In genomic region chr18:47773931-47774330, GRCh38 we compare ENCODE assay signal across 27 cellular contexts.
"Had no signal": no experiment of that assay in that cellular context is flagged by ENCODE, and none has a peak within 500 bp of the region (broad histone marks: within the 10 kb centered on the region; RNA-seq: fewer than 3 reads in every experiment).

No MANE protein-coding gene starts in this region.

- H3K9me3 ChIP-seq: ovary, psoas muscle, right lobe of liver, sigmoid colon, suprapubic skin, testis, tibial artery, transverse colon, upper lobe of right lung, uterus had no signal

- H3K79me2 ChIP-seq: parathyroid adenoma had no signal

- DNase-seq: naive thymus-derived CD8-positive, alpha-beta T cell; nephron progenitor cell; occipital lobe; ovary; posterior cingulate gyrus; psoas muscle; right cardiac atrium; right lobe of liver; sigmoid colon; small intestine; stimulated activated CD4-positive, alpha-beta T cell treated with anti-CD3 and anti-CD28 coated beads, Interleukin-15, amount 100 ng/mL, for 24 hours; stimulated activated CD4-positive, alpha-beta T cell treated with anti-CD3 and anti-CD28 coated beads, Interleukin-4, amount 100 ng/mL, for 1 hour; stimulated activated CD4-positive, alpha-beta T cell treated with anti-CD3 and anti-CD28 coated beads, Interleukin-4, amount 100 ng/mL, for 4 hours; stimulated activated CD8-positive, alpha-beta memory T cell treated with anti-CD3 and anti-CD28 coated beads, Interleukin-4, amount 100 ng/mL, for 48 hours; stimulated activated naive CD4-positive, alpha-beta T cell; stimulated activated naive CD8-positive, alpha-beta T cell treated with anti-CD3 and anti-CD28 coated beads, Interleukin-15, amount 100 ng/mL, for 72 hours; stimulated activated naive CD8-positive, alpha-beta T cell treated with anti-CD3 and anti-CD28 coated beads, Interleukin-15, Interleukin-2, amounts not matched to agents 100 U/mL and 50 U/mL, for 24 hours; substantia nigra; testis; tibial artery; transverse colon; upper lobe of right lung; uterus had no signal

- H2AFZ ChIP-seq: parathyroid adenoma had no signal

- H3K4me3 ChIP-seq: ovary, psoas muscle, right lobe of liver, sigmoid colon, suprapubic skin, testis, tibial artery, transverse colon, upper lobe of right lung, uterus had no signal

- ATAC-seq: naive thymus-derived CD8-positive, alpha-beta T cell; natural killer cell treated with Interleukin-12 subunit alpha and Interleukin-12 subunit beta and Interleukin-15 and Interleukin-18, amount 100 ng/mL, for 72 hours; psoas muscle; right cardiac atrium; right lobe of liver; stimulated activated memory B cell treated with anti-CD40 and anti-IgM and Interleukin-4, amounts not matched to agents 10 μg/mL and 1 μg/mL and 100 μg/mL, for 72 hours; stimulated activated naive CD8-positive, alpha-beta T cell treated with anti-CD3 and anti-CD28 coated beads, Interleukin-15, amount 100 ng/mL, for 72 hours; stimulated activated naive CD8-positive, alpha-beta T cell treated with anti-CD3 and anti-CD28 coated beads, Interleukin-15, Interleukin-2, amounts not matched to agents 100 U/mL and 50 U/mL, for 24 hours; upper lobe of right lung had no signal

- H3K36me3 ChIP-seq: ovary, right lobe of liver, sigmoid colon, suprapubic skin, tibial artery, transverse colon, upper lobe of right lung, uterus had no signal

- H3K27me3 ChIP-seq: ovary, right lobe of liver, sigmoid colon, suprapubic skin, testis, tibial artery, upper lobe of right lung, uterus had no signal

- FAIRE-seq: small intestine had no signal

- H3K9ac ChIP-seq: parathyroid adenoma had no signal

- H3K27ac ChIP-seq: ovary, parathyroid adenoma, psoas muscle, right lobe of liver, sigmoid colon, suprapubic skin, testis, tibial artery, transverse colon, upper lobe of right lung, uterus had no signal

- H3K4me1 ChIP-seq: parathyroid adenoma, psoas muscle, right lobe of liver, sigmoid colon, suprapubic skin, testis, tibial artery, transverse colon, upper lobe of right lung, uterus had no signal
